In the genomic region with DNA sequence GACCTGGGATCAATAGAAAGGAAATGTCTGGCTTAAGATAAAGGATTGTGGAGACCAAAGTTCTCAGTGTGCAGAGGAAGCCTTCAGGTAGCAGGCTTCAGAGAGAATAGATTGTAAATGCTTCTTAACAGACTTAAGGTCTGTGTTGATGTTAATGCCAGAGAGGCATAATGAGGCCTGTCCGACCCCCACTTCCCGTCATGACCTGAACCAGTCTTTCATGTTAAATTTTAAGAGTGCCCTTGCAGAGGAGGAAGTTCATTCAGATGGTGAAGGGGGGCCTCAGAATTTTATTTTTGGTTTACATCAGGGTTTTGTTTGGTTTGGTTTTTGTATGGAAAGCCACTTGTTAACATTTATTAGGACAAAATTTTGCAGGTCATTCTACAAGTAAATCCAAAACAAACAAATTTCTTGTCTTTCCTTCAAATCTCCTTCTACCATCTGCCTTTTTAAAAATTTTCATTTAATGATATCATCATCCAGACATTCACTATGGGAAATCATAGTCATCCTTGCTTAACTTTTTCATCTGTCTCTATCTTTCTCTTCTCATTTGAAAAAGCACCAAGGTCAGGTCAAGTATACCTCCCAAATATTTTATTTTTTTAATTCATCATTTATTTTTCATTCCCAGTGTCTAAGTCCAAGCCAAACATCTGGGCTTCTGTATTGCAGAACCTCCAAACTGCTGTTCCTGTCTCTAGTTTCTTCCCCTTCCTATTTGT, we compare ENCODE assay signal across 20 cellular contexts. TPM values are rescaled to one million over a fixed set of nuclear protein-coding genes. Genes with fewer than 3 reads are reported as not detected.
DNase-seq lines count a peak whose midpoint lies in the region; ATAC-seq and TF ChIP-seq lines count a peak whose summit lies in the region.
"Had no signal": no experiment of that assay in that cellular context is flagged by ENCODE, and none has a peak within 500 bp of the region (broad histone marks: within the 10 kb centered on the region; RNA-seq: fewer than 3 reads in every experiment).

No MANE protein-coding gene starts in this region.

- DNase-seq in left ventricle myocardium inferior (no peak), cardiac septum (ENCODE audit: low spot score) (no peak), fibroblast of villous mesenchyme (ENCODE audit: low read depth) (peak; percentile 50), uterus (no peak), NCI-H1092 treated with DMSO at 0.1 percent for 48 hours (lab: John Stamatoyannopoulos, UW) (no peak), amniotic stem cell (lab: John Stamatoyannopoulos, UW) (no peak), NCI-H2196 (lab: John Stamatoyannopoulos, UW; ENCODE audit: unreplicated experiment) (no peak)
- DNase-seq: activated CD4-positive, alpha-beta T cell treated with anti-CD3 and anti-CD28 coated beads, Interleukin-2, amount 10 ng/mL, durations not matched to agents 24 days and 14 days; activated naive CD4-positive, alpha-beta T cell treated with anti-CD3 and anti-CD28 coated beads, Interleukin-2, amount 50 U/mL, for 16 hours; C1 segment of cervical spinal cord; central memory CD4-positive, alpha-beta T cell; naive thymus-derived CD8-positive, alpha-beta T cell; NCI-H2171; NCI-H526 treated with DMSO at 0.1 percent for 48 hours; pancreas; right lobe of liver; upper lobe of left lung had no signal

- no peak for TF ChIP-seq POLR2A in uterus (IDR thresholded peaks at IDR 0.05)

- no peaks in the 10 kb centered on the region for H3K4me1 ChIP-seq in left ventricle myocardium inferior
- H3K4me1 ChIP-seq in uterus, result no peaks in the 10 kb centered on the region
- H3K4me1 ChIP-seq: A549, ascending aorta, pancreas had no signal

- H3K27ac ChIP-seq in left ventricle myocardium inferior (replicated peaks), result peak overlapping the region; percentile 48
- peak overlapping the region; percentile 59 to 61 for H3K27ac ChIP-seq in uterus
- H3K27ac ChIP-seq: A549, ascending aorta, pancreas, right lobe of liver, upper lobe of left lung had no signal

- TF ChIP-seq CTCF in left ventricle myocardium inferior (IDR thresholded peaks at IDR 0.05; ENCODE audit: borderline replicate concordance) (no peak), fibroblast of villous mesenchyme (IDR thresholded peaks at IDR 0.05; ENCODE audit: insufficient read depth, low read depth, low read length) (no peak), uterus (IDR thresholded peaks at IDR 0.05) (no peak)

- H3K9me3 ChIP-seq in left ventricle myocardium inferior (replicated peaks) (no peaks in the 10 kb centered on the region), uterus (no peaks in the 10 kb centered on the region)
- H3K9me3 ChIP-seq: A549, ascending aorta, pancreas, right lobe of liver, upper lobe of left lung had no signal

- intact Hi-C loops in left ventricle myocardium inferior (cut with micrococcal nuclease), result no loop called here
- intact Hi-C loops in cardiac septum (cut with DNase I), result loop anchor here (2.0 kb wide), 1 partner anchor 220 kb away; no protein-coding TSS in a partner anchor
- intact Hi-C loops in uterus (cut with DNase I; ENCODE audit: low total_unique reads), result no loop called here

- peak; percentile 68 for ATAC-seq in SK-N-SH treated with all-trans-retinoic acid at 6 μM for 48 hours
- ATAC-seq: A549; naive thymus-derived CD8-positive, alpha-beta T cell; right lobe of liver had no signal

- H3K4me3 ChIP-seq in left ventricle myocardium inferior (no peak overlapping the region), fibroblast of villous mesenchyme (ENCODE audit: low read depth, low read length) (no peak overlapping the region), uterus (no peak overlapping the region)
- H3K4me3 ChIP-seq: A549, ascending aorta, pancreas, right lobe of liver, upper lobe of left lung had no signal

- no peaks in the 10 kb centered on the region for H3K27me3 ChIP-seq in left ventricle myocardium inferior (ENCODE audit: low read depth)
- no peaks in the 10 kb centered on the region for H3K27me3 ChIP-seq in uterus
- H3K27me3 ChIP-seq: ascending aorta, pancreas, right lobe of liver, upper lobe of left lung had no signal

- no peaks in the 10 kb centered on the region for H3K36me3 ChIP-seq in left ventricle myocardium inferior
- H3K36me3 ChIP-seq in uterus, result no peaks in the 10 kb centered on the region
- H3K36me3 ChIP-seq: ascending aorta, pancreas, right lobe of liver, upper lobe of left lung had no signal

TF ChIP-seq in SK-N-SH treated with all-trans-retinoic acid at 6 μM for 48 hours, 23 proteins besides CTCF, POLR2A, EP300 and RAD21 (continues in another document):
- TF ChIP-seq OSR1 (CRISPR knock-in tag; IDR thresholded peaks at IDR 0.05), result no peak
- no peak for TF ChIP-seq GLIS3 (CRISPR knock-in tag; IDR thresholded peaks at IDR 0.05)
- TF ChIP-seq CSDC2 (CRISPR knock-in tag; IDR thresholded peaks at IDR 0.05), result no peak
- TF ChIP-seq ZNF565 (CRISPR knock-in tag; conservative IDR thresholded peaks at IDR 0.05; ENCODE audit: low read depth), result no peak
- 0 out of 2 replicates have a peak, but pooled peaks have one; percentile 19 for TF ChIP-seq ESRRG (CRISPR knock-in tag; IDR thresholded peaks at IDR 0.05)
- TF ChIP-seq, protein P1, sequence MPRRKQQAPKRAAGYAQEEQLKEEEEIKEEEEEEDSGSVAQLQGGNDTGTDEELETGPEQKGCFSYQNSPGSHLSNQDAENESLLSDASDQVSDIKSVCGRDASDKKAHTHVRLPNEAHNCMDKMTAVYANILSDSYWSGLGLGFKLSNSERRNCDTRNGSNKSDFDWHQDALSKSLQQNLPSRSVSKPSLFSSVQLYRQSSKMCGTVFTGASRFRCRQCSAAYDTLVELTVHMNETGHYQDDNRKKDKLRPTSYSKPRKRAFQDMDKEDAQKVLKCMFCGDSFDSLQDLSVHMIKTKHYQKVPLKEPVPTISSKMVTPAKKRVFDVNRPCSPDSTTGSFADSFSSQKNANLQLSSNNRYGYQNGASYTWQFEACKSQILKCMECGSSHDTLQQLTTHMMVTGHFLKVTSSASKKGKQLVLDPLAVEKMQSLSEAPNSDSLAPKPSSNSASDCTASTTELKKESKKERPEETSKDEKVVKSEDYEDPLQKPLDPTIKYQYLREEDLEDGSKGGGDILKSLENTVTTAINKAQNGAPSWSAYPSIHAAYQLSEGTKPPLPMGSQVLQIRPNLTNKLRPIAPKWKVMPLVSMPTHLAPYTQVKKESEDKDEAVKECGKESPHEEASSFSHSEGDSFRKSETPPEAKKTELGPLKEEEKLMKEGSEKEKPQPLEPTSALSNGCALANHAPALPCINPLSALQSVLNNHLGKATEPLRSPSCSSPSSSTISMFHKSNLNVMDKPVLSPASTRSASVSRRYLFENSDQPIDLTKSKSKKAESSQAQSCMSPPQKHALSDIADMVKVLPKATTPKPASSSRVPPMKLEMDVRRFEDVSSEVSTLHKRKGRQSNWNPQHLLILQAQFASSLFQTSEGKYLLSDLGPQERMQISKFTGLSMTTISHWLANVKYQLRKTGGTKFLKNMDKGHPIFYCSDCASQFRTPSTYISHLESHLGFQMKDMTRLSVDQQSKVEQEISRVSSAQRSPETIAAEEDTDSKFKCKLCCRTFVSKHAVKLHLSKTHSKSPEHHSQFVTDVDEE (CRISPR knock-in tag; IDR thresholded peaks at IDR 0.05), result no peak
- peak; percentile 67 for TF ChIP-seq ISL1 (CRISPR knock-in tag; IDR thresholded peaks at IDR 0.05)
- no peak for TF ChIP-seq BACH2 (CRISPR knock-in tag; IDR thresholded peaks at IDR 0.05; ENCODE audit: borderline replicate concordance)
- TF ChIP-seq ZNF8 (CRISPR knock-in tag; IDR thresholded peaks at IDR 0.05), result no peak
- no peak for TF ChIP-seq SNAI2 (CRISPR knock-in tag; IDR thresholded peaks at IDR 0.05)
- TF ChIP-seq ZNF70 (CRISPR knock-in tag; IDR thresholded peaks at IDR 0.05), result no peak
- TF ChIP-seq ZFP30 (CRISPR knock-in tag; IDR thresholded peaks at IDR 0.05), result no peak
- TF ChIP-seq, protein P2, sequence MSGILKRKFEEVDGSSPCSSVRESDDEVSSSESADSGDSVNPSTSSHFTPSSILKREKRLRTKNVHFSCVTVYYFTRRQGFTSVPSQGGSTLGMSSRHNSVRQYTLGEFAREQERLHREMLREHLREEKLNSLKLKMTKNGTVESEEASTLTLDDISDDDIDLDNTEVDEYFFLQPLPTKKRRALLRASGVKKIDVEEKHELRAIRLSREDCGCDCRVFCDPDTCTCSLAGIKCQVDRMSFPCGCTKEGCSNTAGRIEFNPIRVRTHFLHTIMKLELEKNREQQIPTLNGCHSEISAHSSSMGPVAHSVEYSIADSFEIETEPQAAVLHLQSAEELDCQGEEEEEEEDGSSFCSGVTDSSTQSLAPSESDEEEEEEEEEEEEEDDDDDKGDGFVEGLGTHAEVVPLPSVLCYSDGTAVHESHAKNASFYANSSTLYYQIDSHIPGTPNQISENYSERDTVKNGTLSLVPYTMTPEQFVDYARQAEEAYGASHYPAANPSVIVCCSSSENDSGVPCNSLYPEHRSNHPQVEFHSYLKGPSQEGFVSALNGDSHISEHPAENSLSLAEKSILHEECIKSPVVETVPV (CRISPR knock-in tag; IDR thresholded peaks at IDR 0.05), result no peak
- TF ChIP-seq ZC3H10 (CRISPR knock-in tag; IDR thresholded peaks at IDR 0.05), result no peak
- TF ChIP-seq ZFP3 (CRISPR knock-in tag; IDR thresholded peaks at IDR 0.05), result no peak
- TF ChIP-seq, protein P3, sequence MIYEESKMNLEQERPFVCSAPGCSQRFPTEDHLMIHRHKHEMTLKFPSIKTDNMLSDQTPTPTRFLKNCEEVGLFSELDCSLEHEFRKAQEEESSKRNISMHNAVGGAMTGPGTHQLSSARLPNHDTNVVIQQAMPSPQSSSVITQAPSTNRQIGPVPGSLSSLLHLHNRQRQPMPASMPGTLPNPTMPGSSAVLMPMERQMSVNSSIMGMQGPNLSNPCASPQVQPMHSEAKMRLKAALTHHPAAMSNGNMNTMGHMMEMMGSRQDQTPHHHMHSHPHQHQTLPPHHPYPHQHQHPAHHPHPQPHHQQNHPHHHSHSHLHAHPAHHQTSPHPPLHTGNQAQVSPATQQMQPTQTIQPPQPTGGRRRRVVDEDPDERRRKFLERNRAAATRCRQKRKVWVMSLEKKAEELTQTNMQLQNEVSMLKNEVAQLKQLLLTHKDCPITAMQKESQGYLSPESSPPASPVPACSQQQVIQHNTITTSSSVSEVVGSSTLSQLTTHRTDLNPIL (CRISPR knock-in tag; IDR thresholded peaks at IDR 0.05; ENCODE audit: low read depth), result 0 out of 2 replicates have a peak, but pooled peaks have one; percentile 67
- TF ChIP-seq ARNTL (CRISPR knock-in tag; IDR thresholded peaks at IDR 0.05; ENCODE audit: borderline replicate concordance, low read depth), result no peak
- TF ChIP-seq TCF4 (CRISPR knock-in tag; IDR thresholded peaks at IDR 0.05; ENCODE audit: borderline replicate concordance), result no peak
- no peak for TF ChIP-seq TOX (CRISPR knock-in tag; IDR thresholded peaks at IDR 0.05; ENCODE audit: borderline replicate concordance)

RNA-seq across cellular contexts. Expression of a gene that starts 6.9 kb away (rescaled TPM):
- total RNA-seq in left ventricle myocardium inferior (10.8 TPM), cardiac septum (5.4 TPM), fibroblast of villous mesenchyme (88.3 and 132 TPM in 2 replicates), uterus (10 to 100 TPM; 13.8 to 43.3 (median 25.9) TPM)
